ENCODE assay signal across 23 cellular contexts in the genomic region with DNA sequence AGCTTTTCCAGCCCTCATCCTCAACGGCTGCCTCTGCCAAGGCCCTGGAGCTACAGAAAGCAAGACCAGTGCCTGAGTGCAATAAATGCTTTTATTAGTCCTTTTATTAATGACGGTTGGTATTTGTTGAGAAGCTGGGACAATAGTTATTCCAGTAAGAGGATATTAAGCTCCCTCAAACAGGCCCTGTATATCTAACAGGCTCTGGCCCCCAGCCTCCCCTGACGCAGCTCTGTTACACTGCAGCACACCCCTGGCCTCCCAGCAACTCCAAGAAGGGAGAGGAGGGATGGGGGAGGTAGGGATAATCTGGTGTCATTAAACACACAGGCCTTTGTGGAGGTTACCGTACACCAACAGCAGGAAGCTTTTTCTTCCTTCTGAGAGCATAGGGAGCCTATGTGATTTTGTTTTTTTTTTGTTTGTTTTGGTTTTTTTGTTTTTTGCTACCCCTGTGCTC. TPM values are rescaled to one million over a fixed set of nuclear protein-coding genes. Genes with fewer than 3 reads are reported as not detected.
A peak's percentile ranks its signal among the peaks of the same experiment; 100 is the strongest.
DNase-seq lines count a peak whose midpoint lies in the region; ATAC-seq, FAIRE-seq and TF ChIP-seq lines count a peak whose summit lies in the region.
"Had no signal": no experiment of that assay in that cellular context is flagged by ENCODE, and none has a peak within 500 bp of the region (broad histone marks: within the 10 kb centered on the region; RNA-seq: fewer than 3 reads in every experiment).

No MANE protein-coding gene starts in this region.

- POLR2A ChIA-PET in K562 (lab: Yijun Ruan, JAX): interaction anchor here (0.5 to 1.4 kb wide), 7 partner anchors 9 to 166 kb away, joined by 3 to 5 read pairs (median 4); no protein-coding TSS in a partner anchor

- TF ChIP-seq CTCF in cardiac muscle cell (IDR thresholded peaks at IDR 0.05; ENCODE audit: low read depth, low read length): no peak
- no peak for TF ChIP-seq CTCF in K562 (IDR thresholded peaks at IDR 0.05 in 2 of 3, conservative IDR thresholded peaks at IDR 0.05 in 1 of 3; ENCODE audit: insufficient read depth in 2 of 3, low read depth in 1 of 3, low read length in 3 of 3)
- no peak for TF ChIP-seq CTCF in mesothelial cell of epicardium (IDR thresholded peaks at IDR 0.05; ENCODE audit: unreplicated experiment)
- TF ChIP-seq CTCF in vagina (IDR thresholded peaks at IDR 0.05): no peak

- no TSS peak for BruUV-seq in K562 (replicated peaks; lab: Mats Ljungman, UMichigan)

- no peaks in the 10 kb centered on the region for H4K20me1 ChIP-seq in K562 (replicated peaks; ENCODE audit: control insufficient read depth, insufficient read depth, low read length)
- H4K20me1 ChIP-seq: BLaER1 treated with 17β-estradiol and CSF1 and Interleukin-3, amounts not matched to agents 10 nM and 100 nM had no signal

- H3K4me1 ChIP-seq in cardiac muscle cell (ENCODE audit: low read depth): peaks cover 29% of the 10 kb centered on the region
- peaks cover 16 to 34% of the 10 kb centered on the region in 2 experiments; a peak in 4 of 5 replicates for H3K4me1 ChIP-seq in K562 (replicated peaks in 1 of 2; ENCODE audit: control insufficient read depth in 2 of 2, insufficient read depth in 2 of 2, low read length in 2 of 2)
- H3K4me1 ChIP-seq in vagina: peaks cover 35% of the 10 kb centered on the region
- H3K4me1 ChIP-seq: breast epithelium had no signal

- in situ Hi-C loops in K562 (cut with MboI): no loop called here

- DNase-seq in cardiac muscle cell (ENCODE audit: low read depth in 1 of 2, low spot score in 1 of 2) (peak in 1 of 2 donors; percentile 26), Right ventricle myocardium superior (no peak), K562 (ENCODE audit: extremely low read depth in 1 of 4, low spot score in 3 of 4) (peak in 3 of 4 experiments; percentile 27 to 71 (median 63)), mesothelial cell of epicardium (ENCODE audit: low spot score in 2 of 2, unreplicated experiment in 2 of 2) (no peak), vagina (ENCODE audit: extremely low spot score in 2 of 2) (peak in 1 of 2 donors; percentile 80), NCI-H1436 treated with DMSO at 0.1 percent for 48 hours (lab: John Stamatoyannopoulos, UW) (no peak)
- no peak for DNase-seq in activated T-helper 2 cell treated with anti-CD3 and anti-CD28 coated beads, Interferon-gamma antibody, Interleukin-2, Interleukin-4, amounts not matched to agents 10 μg/mL and 5 μg/mL and 100 μg/mL, durations not matched to agents 14 hours and 24 hours and 36 hours (ENCODE audit: low spot score)
- DNase-seq: activated CD8-positive, alpha-beta memory T cell treated with anti-CD3 and anti-CD28 coated beads, Interleukin-2, amount 50 U/mL, for 48 hours; activated gamma-delta T cell; Calu3; cortex of kidney; left ventricle myocardium superior; NCI-H1436; NCI-H446; right cardiac atrium; stimulated activated CD4-positive, alpha-beta T cell treated with anti-CD3 and anti-CD28 coated beads, Interleukin-15, amount 100 ng/mL, for 24 hours had no signal

- H3K9ac ChIP-seq in K562 (ENCODE audit: insufficient read depth in 1 of 2, low read depth in 2 of 2, low read length in 2 of 2): peak overlapping the region in 1 of 2 experiments; percentile 10; a peak in 1 of 4 replicates
- H3K9ac ChIP-seq: BLaER1 treated with 17β-estradiol and CSF1 and Interleukin-3, amounts not matched to agents 10 nM and 100 nM had no signal

- no peaks in the 10 kb centered on the region for H3K36me3 ChIP-seq in cardiac muscle cell
- no peaks in the 10 kb centered on the region for H3K36me3 ChIP-seq in K562 (ENCODE audit: control insufficient read depth, insufficient read depth, low read length)
- no peaks in the 10 kb centered on the region for H3K36me3 ChIP-seq in vagina
- H3K36me3 ChIP-seq: BLaER1 treated with 17β-estradiol and CSF1 and Interleukin-3, amounts not matched to agents 10 nM and 100 nM; breast epithelium; heart left ventricle had no signal

- H3K9me3 ChIP-seq in cardiac muscle cell (ENCODE audit: low read depth) (no peaks in the 10 kb centered on the region), K562 (replicated peaks; ENCODE audit: control insufficient read depth, insufficient read depth, low read depth, low read length) (no peaks in the 10 kb centered on the region), vagina (no peaks in the 10 kb centered on the region)
- H3K9me3 ChIP-seq: BLaER1 treated with 17β-estradiol and CSF1 and Interleukin-3, amounts not matched to agents 10 nM and 100 nM; breast epithelium; heart left ventricle had no signal

- no peaks in the 10 kb centered on the region for H3K9me3 Mint-ChIP-seq in mesothelial cell of epicardium
- H3K9me3 Mint-ChIP-seq in activated T-helper 2 cell treated with anti-CD3 and anti-CD28 coated beads, Interferon-gamma antibody, Interleukin-2, Interleukin-4, amounts not matched to agents 10 μg/mL and 5 μg/mL and 100 μg/mL, durations not matched to agents 14 hours and 24 hours and 36 hours: no peaks in the 10 kb centered on the region

- FAIRE-seq in K562 (lab: Jason Lieb, UNC): no peak
- FAIRE-seq: endothelial cell of umbilical vein, HepG2, TTC549 had no signal

- peak overlapping the region; percentile 75 for H2AFZ ChIP-seq in K562 (ENCODE audit: low read depth, low read length)

- ATAC-seq in Right ventricle myocardium superior (ENCODE audit: poor library complexity) (no peak), K562 (peak; percentile 75), GM21360 (IDR thresholded peaks at IDR 0.05; ENCODE audit: unreplicated experiment) (no peak)
- ATAC-seq: heart left ventricle, HepG2, left ventricle myocardium superior, right cardiac atrium had no signal

- peak overlapping the region; percentile 51 for H3K27ac Mint-ChIP-seq in mesothelial cell of epicardium
- no peak overlapping the region for H3K27ac Mint-ChIP-seq in activated T-helper 2 cell treated with anti-CD3 and anti-CD28 coated beads, Interferon-gamma antibody, Interleukin-2, Interleukin-4, amounts not matched to agents 10 μg/mL and 5 μg/mL and 100 μg/mL, durations not matched to agents 14 hours and 24 hours and 36 hours

- H3K79me2 ChIP-seq in K562 (ENCODE audit: control insufficient read depth, insufficient read depth, low read length): no peaks in the 10 kb centered on the region

- peaks cover 45% of the 10 kb centered on the region for H3K4me1 Mint-ChIP-seq in mesothelial cell of epicardium
- peaks cover 10% of the 10 kb centered on the region for H3K4me1 Mint-ChIP-seq in activated T-helper 2 cell treated with anti-CD3 and anti-CD28 coated beads, Interferon-gamma antibody, Interleukin-2, Interleukin-4, amounts not matched to agents 10 μg/mL and 5 μg/mL and 100 μg/mL, durations not matched to agents 14 hours and 24 hours and 36 hours (ENCODE audit: low read depth)

- H3K4me3 ChIP-seq in cardiac muscle cell (no peak overlapping the region), K562 (no peak overlapping the region), vagina (no peak overlapping the region)
- H3K4me3 ChIP-seq: BLaER1 treated with 17β-estradiol and CSF1 and Interleukin-3, amounts not matched to agents 10 nM and 100 nM; breast epithelium; heart left ventricle had no signal

- TF ChIP-seq RAD21 in K562 (CRISPR knock-in tag; conservative IDR thresholded peaks at IDR 0.05 in 1 of 2, IDR thresholded peaks at IDR 0.05 in 1 of 2): no peak

- H3K36me3 Mint-ChIP-seq in mesothelial cell of epicardium: no peaks in the 10 kb centered on the region
- H3K36me3 Mint-ChIP-seq in activated T-helper 2 cell treated with anti-CD3 and anti-CD28 coated beads, Interferon-gamma antibody, Interleukin-2, Interleukin-4, amounts not matched to agents 10 μg/mL and 5 μg/mL and 100 μg/mL, durations not matched to agents 14 hours and 24 hours and 36 hours (ENCODE audit: low read depth): no peaks in the 10 kb centered on the region

- no peak for TF ChIP-seq POLR2A in K562 (conservative IDR thresholded peaks at IDR 0.05)
- no peak for TF ChIP-seq POLR2A in vagina (IDR thresholded peaks at IDR 0.05)

- peak overlapping the region; percentile 6 for H3K27ac ChIP-seq in cardiac muscle cell
- peak overlapping the region; percentile 47 for H3K27ac ChIP-seq in K562 (ENCODE audit: extremely low read depth, low read depth, low read length)
- peak overlapping the region; percentile 67 for H3K27ac ChIP-seq in vagina
- H3K27ac ChIP-seq: BLaER1 treated with 17β-estradiol and CSF1 and Interleukin-3, amounts not matched to agents 10 nM and 100 nM had no signal

- no peaks in the 10 kb centered on the region for H3K27me3 Mint-ChIP-seq in mesothelial cell of epicardium (ENCODE audit: low read depth)
- no peaks in the 10 kb centered on the region for H3K27me3 Mint-ChIP-seq in activated T-helper 2 cell treated with anti-CD3 and anti-CD28 coated beads, Interferon-gamma antibody, Interleukin-2, Interleukin-4, amounts not matched to agents 10 μg/mL and 5 μg/mL and 100 μg/mL, durations not matched to agents 14 hours and 24 hours and 36 hours (ENCODE audit: low read depth)

- H3K4me2 ChIP-seq in K562 (ENCODE audit: insufficient read depth, low read length): peak overlapping the region; percentile 68

- CTCF ChIA-PET in K562 (lab: Yijun Ruan, JAX; ENCODE audit: low intra/inter-chr PET ratio): interaction anchor here (0.6 kb wide), 1 partner anchor 170 kb away, joined by 4 read pairs; no protein-coding TSS in a partner anchor

- TF ChIP-seq EP300 in K562 (IDR thresholded peaks at IDR 0.05; ENCODE audit: low read length): no peak

- WGBS in K562 (ENCODE audit: insufficient coverage, low coverage, missing lambda C conversion rate): 3% methylated on average over 4 of the region's 4 CpGs

- intact Hi-C loops in Right ventricle myocardium superior (cut with DNase I) (no loop called here), K562 (cut with micrococcal nuclease) (no loop called here), vagina (cut with DNase I) (no loop called here)
- intact Hi-C loops in activated T-helper 2 cell treated with anti-CD3 and anti-CD28 coated beads, Interferon-gamma antibody, Interleukin-2, Interleukin-4, amounts not matched to agents 10 μg/mL and 5 μg/mL and 100 μg/mL, durations not matched to agents 14 hours and 24 hours and 36 hours (cut with micrococcal nuclease): no loop called here

- no peaks in the 10 kb centered on the region for H3K27me3 ChIP-seq in cardiac muscle cell
- H3K27me3 ChIP-seq in K562 (ENCODE audit: control insufficient read depth in 2 of 2, insufficient read depth in 2 of 2, low read length in 2 of 2): peaks cover 0 to 1% of the 10 kb centered on the region in 2 experiments; a peak in 3 of 5 replicates
- H3K27me3 ChIP-seq in vagina: no peaks in the 10 kb centered on the region
- H3K27me3 ChIP-seq: BLaER1 treated with 17β-estradiol and CSF1 and Interleukin-3, amounts not matched to agents 10 nM and 100 nM; breast epithelium had no signal

- no peak overlapping the region for H3K4me3 Mint-ChIP-seq in mesothelial cell of epicardium
- no peak overlapping the region for H3K4me3 Mint-ChIP-seq in activated T-helper 2 cell treated with anti-CD3 and anti-CD28 coated beads, Interferon-gamma antibody, Interleukin-2, Interleukin-4, amounts not matched to agents 10 μg/mL and 5 μg/mL and 100 μg/mL, durations not matched to agents 14 hours and 24 hours and 36 hours (ENCODE audit: low read depth)

- no peaks in the 10 kb centered on the region for H3K9me1 ChIP-seq in K562 (ENCODE audit: control insufficient read depth, insufficient read depth, low read length)

RNA-seq across cellular contexts. Expression of a gene that starts 30.8 kb away (rescaled TPM):
- 200 and 255 TPM in 2 replicates for total RNA-seq in cardiac muscle cell
- 236 and 249 TPM in 2 replicates for polyA plus RNA-seq in cardiac muscle cell
- 28.5 TPM for total RNA-seq in Right ventricle myocardium superior
- total RNA-seq in K562 (2011; cell fraction: chromatin; rRNA removed; ENCODE audit: low replicate concordance): 7.7 and 11.5 TPM in 2 replicates
- total RNA-seq in K562 (2011; cell fraction: nucleolus; rRNA removed): 7.8 and 9.0 TPM in 2 replicates
- 10.5 and 11.5 TPM in 2 replicates for total RNA-seq in K562 (2011; cell fraction: nucleoplasm; rRNA removed)
- 31.9 and 36.4 TPM in 2 replicates for total RNA-seq in K562 (2014; rRNA removed)
- 19.8 and 22.1 TPM in 2 replicates for total RNA-seq in K562 (2014; rRNA removed; fragmentation: Illumina TruSeq; extraction: Trizol)
- 20.8 and 21.9 TPM in 2 replicates for total RNA-seq in K562 (2015; rRNA removed; fragmentation: Illumina TruSeq; extraction: Trizol)
- 24.4 and 29.0 TPM in 2 replicates for total RNA-seq in K562 (2021)
- 13.5 and 19.5 TPM in 2 replicates for polyA plus RNA-seq in K562 (2011; rRNA removed)
- polyA plus RNA-seq in K562 (2011; cell fraction: cytosol; rRNA removed): 15.3 and 15.8 TPM in 2 replicates
- polyA plus RNA-seq in K562 (2011; cell fraction: nucleus; rRNA removed): 9.4 and 11.3 TPM in 2 replicates
- polyA plus RNA-seq in K562 (2012): 24.1 and 29.7 TPM in 2 replicates
- 15.8 and 23.4 TPM in 2 replicates for polyA plus RNA-seq in K562 (2014; fragmentation: Illumina TruSeq; extraction: Trizol)
- 1 to 10 TPM; 1.5 to 2.5 TPM for polyA plus RNA-seq in K562 (2014; fragmentation: Nextera tagmentation; extraction: Ambion mirVana)
- 39.1 and 43.4 TPM in 2 replicates for polyA plus RNA-seq in K562 (2014; rRNA removed)
- 8.7 and 10.9 TPM in 2 replicates for polyA minus RNA-seq in K562 (2011; rRNA and poly(A)+ RNA removed)
- polyA minus RNA-seq in K562 (2011; cell fraction: cytosol; rRNA and poly(A)+ RNA removed): 4.7 and 7.5 TPM in 2 replicates
- 3.4 and 4.9 TPM in 2 replicates for polyA minus RNA-seq in K562 (2011; cell fraction: nucleus; rRNA and poly(A)+ RNA removed)
- 67.6 to 68.9 TPM (median 68.4 TPM) in 3 replicates for total RNA-seq in mesothelial cell of epicardium
- total RNA-seq in vagina: 25.5 TPM
- total RNA-seq in activated T-helper 2 cell treated with anti-CD3 and anti-CD28 coated beads, Interferon-gamma antibody, Interleukin-2, Interleukin-4, amounts not matched to agents 10 μg/mL and 5 μg/mL and 100 μg/mL, durations not matched to agents 14 hours and 24 hours and 36 hours: 15.9 and 16.0 TPM in 2 replicates

Comparison
In these comparisons a context has a peak if more than half of its experiments do, and no peak if none do; other contexts are left out.
1. DNase-seq: peak in K562 (3 of 4); none in Right ventricle myocardium superior (single experiment), mesothelial cell of epicardium (0 of 2), activated T-helper 2 cell treated with anti-CD3 and anti-CD28 coated beads, Interferon-gamma antibody, Interleukin-2, Interleukin-4, amounts not matched to agents 10 μg/mL and 5 μg/mL and 100 μg/mL, durations not matched to agents 14 hours and 24 hours and 36 hours (single experiment) and NCI-H1436 treated with DMSO at 0.1 percent for 48 hours (single experiment).
2. H3K27ac ChIP-seq: peak in every context shown above with its lines; median percentile 67 in vagina; 47 in K562; 6 in cardiac muscle cell.